13 cellular contexts compared by ENCODE assay signal in genomic region chr12:44835641-44836379, GRCh38. TPM values are rescaled to one million over a fixed set of nuclear protein-coding genes. Genes with fewer than 3 reads are reported as not detected.
DNase-seq lines count a peak whose midpoint lies in the region; ATAC-seq, FAIRE-seq and TF ChIP-seq lines count a peak whose summit lies in the region.
"Had no signal": no experiment of that assay in that cellular context is flagged by ENCODE, and none has a peak within 500 bp of the region (broad histone marks: within the 10 kb centered on the region; RNA-seq: fewer than 3 reads in every experiment).

No MANE protein-coding gene starts in this region.

- ATAC-seq in activated CD4-positive, alpha-beta T cell treated with anti-CD3 and anti-CD28 coated beads for 36 hours, result peak; percentile 88
- ATAC-seq in WTC11 (no peak), HG03460 (IDR thresholded peaks at IDR 0.05; ENCODE audit: unreplicated experiment) (no peak)
- peak; percentile 76 for ATAC-seq in effector memory CD8-positive, alpha-beta T cell (replicated peaks)

- H3K9me3 ChIP-seq in small intestine (ENCODE audit: control insufficient read depth, low read depth) (no peaks in the 10 kb centered on the region), stomach (no peaks in the 10 kb centered on the region)
- H3K9me3 ChIP-seq: uterus had no signal

- peak overlapping the region in 1 of 2 donors; percentile 92 for H3K27ac ChIP-seq in small intestine (ENCODE audit: low read depth in 1 of 2, low read length in 1 of 2)
- peak overlapping the region in 1 of 5 donors; percentile 1 for H3K27ac ChIP-seq in stomach
- H3K27ac ChIP-seq: cardiac muscle cell, KMS-11, uterus had no signal

- H3K4me1 ChIP-seq in small intestine (ENCODE audit: control insufficient read depth in 2 of 2, insufficient read depth in 1 of 2, low read depth in 1 of 2, low read length in 1 of 2) (peaks cover 0 to 8% of the 10 kb centered on the region in 2 donors), stomach (peaks cover 0 to 10% (median 0%) of the 10 kb centered on the region in 4 donors)
- H3K4me1 ChIP-seq: uterus had no signal

- POLR2A ChIA-PET in activated CD4-positive, alpha-beta T cell treated with anti-CD3 and anti-CD28 coated beads for 36 hours (lab: Charles Lee), result interaction anchor here (0.9 kb wide), 1 partner anchor 11 kb away, joined by 3 read pairs; no protein-coding TSS in a partner anchor
- POLR2A ChIA-PET in WTC11 (lab: Charles Lee), result no interaction called here

- no peaks in the 10 kb centered on the region for H3K27me3 Mint-ChIP-seq in activated CD4-positive, alpha-beta T cell treated with anti-CD3 and anti-CD28 coated beads for 36 hours
- no peaks in the 10 kb centered on the region for H3K27me3 Mint-ChIP-seq in WTC11 (ENCODE audit: low read depth)
- no peaks in the 10 kb centered on the region for H3K27me3 Mint-ChIP-seq in effector memory CD8-positive, alpha-beta T cell

- H3K4me3 Mint-ChIP-seq in activated CD4-positive, alpha-beta T cell treated with anti-CD3 and anti-CD28 coated beads for 36 hours, result peak overlapping the region; percentile 60
- no peak overlapping the region for H3K4me3 Mint-ChIP-seq in WTC11
- peak overlapping the region; percentile 4 to 8 for H3K4me3 Mint-ChIP-seq in effector memory CD8-positive, alpha-beta T cell
- H3K4me3 Mint-ChIP-seq: nephron had no signal

- peak overlapping the region; percentile 94 for H3K27ac Mint-ChIP-seq in activated CD4-positive, alpha-beta T cell treated with anti-CD3 and anti-CD28 coated beads for 36 hours
- H3K27ac Mint-ChIP-seq in WTC11, result 0 out of 2 replicates have a peak overlapping the region, but pooled peaks have one; percentile 24
- peak overlapping the region; percentile 11 to 77 for H3K27ac Mint-ChIP-seq in effector memory CD8-positive, alpha-beta T cell
- H3K27ac Mint-ChIP-seq: nephron had no signal

- H3K4me1 Mint-ChIP-seq in activated CD4-positive, alpha-beta T cell treated with anti-CD3 and anti-CD28 coated beads for 36 hours, result peaks cover 84% of the 10 kb centered on the region
- H3K4me1 Mint-ChIP-seq in WTC11, result peaks cover 15% of the 10 kb centered on the region
- peaks cover 27 to 35% of the 10 kb centered on the region in 2 donors for H3K4me1 Mint-ChIP-seq in effector memory CD8-positive, alpha-beta T cell (ENCODE audit: low read depth in 2 of 2)
- H3K4me1 Mint-ChIP-seq: nephron had no signal

- TF ChIP-seq EP300 in stomach (IDR thresholded peaks at IDR 0.05), result no peak

- no peak for TF ChIP-seq POLR2A in stomach (IDR thresholded peaks at IDR 0.05)

- H3K36me3 ChIP-seq in small intestine (ENCODE audit: control insufficient read depth in 2 of 2, insufficient read depth in 2 of 2, low read length in 2 of 2) (no peaks in the 10 kb centered on the region), stomach (no peaks in the 10 kb centered on the region)
- H3K36me3 ChIP-seq: cardiac muscle cell, uterus had no signal

- peak; percentile 25 for DNase-seq in activated CD4-positive, alpha-beta T cell treated with anti-CD3 and anti-CD28 coated beads for 36 hours
- DNase-seq in activated CD4-positive, alpha-beta T cell treated with anti-CD3 and anti-CD28 coated beads for 1 hour, result no peak
- no peak for DNase-seq in WTC11 (ENCODE audit: low spot score)
- DNase-seq in effector memory CD8-positive, alpha-beta T cell, result no peak
- DNase-seq in small intestine, result peak; percentile 74
- DNase-seq in stomach, result no peak
- no peak for DNase-seq in UCSD-AML1 (lab: John Stamatoyannopoulos, UW; ENCODE audit: unreplicated experiment)
- DNase-seq: NCI-H774, uterus had no signal

- H3K27me3 ChIP-seq in small intestine (ENCODE audit: control insufficient read depth in 2 of 2, insufficient read depth in 2 of 2, low read length in 2 of 2) (no peaks in the 10 kb centered on the region), stomach (no peaks in the 10 kb centered on the region)
- H3K27me3 ChIP-seq: cardiac muscle cell, uterus had no signal

- H3K36me3 Mint-ChIP-seq in activated CD4-positive, alpha-beta T cell treated with anti-CD3 and anti-CD28 coated beads for 36 hours (ENCODE audit: low read depth), result no peaks in the 10 kb centered on the region
- no peaks in the 10 kb centered on the region for H3K36me3 Mint-ChIP-seq in WTC11
- H3K36me3 Mint-ChIP-seq in effector memory CD8-positive, alpha-beta T cell (ENCODE audit: insufficient read depth), result no peaks in the 10 kb centered on the region

- CTCF ChIA-PET in activated CD4-positive, alpha-beta T cell treated with anti-CD3 and anti-CD28 coated beads for 36 hours (lab: Charles Lee), result interaction anchor here (1.9 kb wide), 1 partner anchor 11 kb away, joined by 8 read pairs; no protein-coding TSS in a partner anchor
- CTCF ChIA-PET in WTC11 (lab: Charles Lee), result no interaction called here

- TF ChIP-seq CTCF in WTC11 (IDR thresholded peaks at IDR 0.05), result no peak
- TF ChIP-seq CTCF in stomach (IDR thresholded peaks at IDR 0.05), result no peak

- intact Hi-C loops in activated CD4-positive, alpha-beta T cell treated with anti-CD3 and anti-CD28 coated beads for 36 hours (cut with DNase I, micrococcal nuclease), result loop anchor here in 1 of 2 experiments (1.0 to 5.0 kb wide), 2 partner anchors 12 to 36 kb away; no protein-coding TSS in a partner anchor
- intact Hi-C loops in stomach (cut with DNase I; ENCODE audit: low total_unique reads), result no loop called here

- no peaks in the 10 kb centered on the region for H3K9me3 Mint-ChIP-seq in activated CD4-positive, alpha-beta T cell treated with anti-CD3 and anti-CD28 coated beads for 36 hours (ENCODE audit: low read depth)
- H3K9me3 Mint-ChIP-seq in WTC11, result no peaks in the 10 kb centered on the region
- H3K9me3 Mint-ChIP-seq in effector memory CD8-positive, alpha-beta T cell, result no peaks in the 10 kb centered on the region
- H3K9me3 Mint-ChIP-seq: nephron had no signal

- WGBS in small intestine, 3 donors, result 61 to 73% (median 72%) methylated on average over 5 of the region's 5 CpGs
- 62 to 79% (median 76%) methylated on average over 5 of the region's 5 CpGs for WGBS in stomach, 5 donors

- H3K4me3 ChIP-seq in small intestine (ENCODE audit: low read depth in 1 of 2, low read length in 2 of 2) (no peak overlapping the region), stomach (no peak overlapping the region)
- H3K4me3 ChIP-seq: cardiac muscle cell, uterus had no signal

- FAIRE-seq in small intestine (lab: Jason Lieb, UNC), result no peak

TF ChIP-seq in WTC11, 78 proteins besides CTCF, POLR2A, EP300 and RAD21 (continues in another document):
- TF ChIP-seq ZNF416 (CRISPR knock-in tag; IDR thresholded peaks at IDR 0.05) (no peak), ESRRA (CRISPR knock-in tag; IDR thresholded peaks at IDR 0.05; ENCODE audit: borderline replicate concordance) (no peak), E2F1 (CRISPR knock-in tag; IDR thresholded peaks at IDR 0.05) (no peak), HMGA2 (CRISPR knock-in tag; IDR thresholded peaks at IDR 0.05) (no peak), NR3C1 (CRISPR knock-in tag; conservative IDR thresholded peaks at IDR 0.05; ENCODE audit: low read depth) (no peak), ARID4B (CRISPR knock-in tag; IDR thresholded peaks at IDR 0.05; ENCODE audit: borderline replicate concordance) (no peak)

RNA-seq across cellular contexts. Expression of gene NELL2, which starts 40.3 kb away (rescaled TPM):
- total RNA-seq in activated CD4-positive, alpha-beta T cell treated with anti-CD3 and anti-CD28 coated beads for 36 hours, result 10 to 100 TPM; 28.4 to 35.8 TPM
- 37.4 to 49.9 TPM (median 45.8 TPM) in 3 replicates for total RNA-seq in WTC11 (2021)
- 10 to 100 TPM in 2 of 3 donors, 1 to 10 TPM in 1; 4.4 to 29.1 (median 25.1) TPM for polyA plus RNA-seq in small intestine
- total RNA-seq in stomach, result 100 to 1,000 TPM in 1 of 5 donors, 10 to 100 TPM in 1, 1 to 10 TPM in 3; 1.9 to 133 (median 3.5) TPM
- polyA plus RNA-seq in stomach, result 1 to 10 TPM in 2 of 3 donors, under 1 TPM in 1; 0.50 to 3.4 (median 2.6) TPM

Comparison
In these comparisons a context has a peak if more than half of its experiments do, and no peak if none do; other contexts are left out.
1. DNase-seq: peak in activated CD4-positive, alpha-beta T cell treated with anti-CD3 and anti-CD28 coated beads for 36 hours (single experiment) and small intestine (single experiment); none in activated CD4-positive, alpha-beta T cell treated with anti-CD3 and anti-CD28 coated beads for 1 hour (single experiment), WTC11 (single experiment), effector memory CD8-positive, alpha-beta T cell (0 of 3), stomach (single experiment) and UCSD-AML1 (single experiment).
2. ATAC-seq: peak in activated CD4-positive, alpha-beta T cell treated with anti-CD3 and anti-CD28 coated beads for 36 hours (single experiment) and effector memory CD8-positive, alpha-beta T cell (single experiment); none in WTC11 (single experiment) and HG03460 (single experiment).
3. H3K27ac Mint-ChIP-seq: peak in every context shown above with its lines; median percentile 94 in activated CD4-positive, alpha-beta T cell treated with anti-CD3 and anti-CD28 coated beads for 36 hours; 44 in effector memory CD8-positive, alpha-beta T cell; 24 in WTC11.